Comparison of ENCODE assay signal across 1 cellular context in the genomic region with DNA sequence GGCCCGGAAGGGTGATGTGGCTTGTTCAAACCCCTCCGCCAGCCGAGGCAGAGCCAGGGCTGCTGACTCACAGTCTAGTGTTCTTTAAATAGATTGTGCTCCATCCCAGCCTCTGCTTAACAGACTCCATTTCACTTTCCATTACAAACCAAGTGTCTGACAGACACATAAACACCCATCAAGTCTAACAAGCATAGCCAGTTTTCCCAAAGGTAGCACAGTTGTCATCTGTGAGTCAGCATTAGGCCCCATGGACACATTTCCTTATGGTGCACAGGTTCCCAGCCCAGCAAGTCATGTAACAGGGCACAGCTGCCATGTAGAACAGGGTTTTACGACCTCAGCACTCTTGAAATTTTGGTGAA.
TF ChIP-seq lines count a peak whose summit lies in the region.

No MANE protein-coding gene starts in this region.

TF ChIP-seq in SK-N-SH, 30 proteins besides CTCF, POLR2A, EP300 and RAD21 (continued from another document):
- TF ChIP-seq NFIC (IDR thresholded peaks at IDR 0.05; ENCODE audit: borderline replicate concordance): peak; percentile 68
- peak; percentile 99 for TF ChIP-seq MEF2A (IDR thresholded peaks at IDR 0.05; ENCODE audit: borderline replicate concordance, low read depth)
- TF ChIP-seq, protein P1, sequence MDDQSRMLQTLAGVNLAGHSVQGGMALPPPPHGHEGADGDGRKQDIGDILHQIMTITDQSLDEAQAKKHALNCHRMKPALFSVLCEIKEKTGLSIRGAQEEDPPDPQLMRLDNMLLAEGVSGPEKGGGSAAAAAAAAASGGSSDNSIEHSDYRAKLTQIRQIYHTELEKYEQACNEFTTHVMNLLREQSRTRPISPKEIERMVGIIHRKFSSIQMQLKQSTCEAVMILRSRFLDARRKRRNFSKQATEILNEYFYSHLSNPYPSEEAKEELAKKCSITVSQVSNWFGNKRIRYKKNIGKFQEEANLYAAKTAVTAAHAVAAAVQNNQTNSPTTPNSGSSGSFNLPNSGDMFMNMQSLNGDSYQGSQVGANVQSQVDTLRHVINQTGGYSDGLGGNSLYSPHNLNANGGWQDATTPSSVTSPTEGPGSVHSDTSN (IDR thresholded peaks at IDR 0.05): peak; percentile 95
- TF ChIP-seq FOXM1 (IDR thresholded peaks at IDR 0.05; ENCODE audit: low read depth): 0 out of 2 replicates have a peak, but pooled peaks have one; percentile 37
- peak; percentile 90 for TF ChIP-seq JUND (IDR thresholded peaks at IDR 0.05)
- TF ChIP-seq, protein P2, sequence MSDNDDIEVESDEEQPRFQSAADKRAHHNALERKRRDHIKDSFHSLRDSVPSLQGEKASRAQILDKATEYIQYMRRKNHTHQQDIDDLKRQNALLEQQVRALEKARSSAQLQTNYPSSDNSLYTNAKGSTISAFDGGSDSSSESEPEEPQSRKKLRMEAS (IDR thresholded peaks at IDR 0.05; ENCODE audit: low read depth): peak; percentile 19; the same call in 1 of the 2 replicates
- TF ChIP-seq RXRA (IDR thresholded peaks at IDR 0.05; ENCODE audit: borderline replicate concordance, low read depth): peak; percentile 67; the same call in 1 of the 2 replicates
- TF ChIP-seq, protein P3, sequence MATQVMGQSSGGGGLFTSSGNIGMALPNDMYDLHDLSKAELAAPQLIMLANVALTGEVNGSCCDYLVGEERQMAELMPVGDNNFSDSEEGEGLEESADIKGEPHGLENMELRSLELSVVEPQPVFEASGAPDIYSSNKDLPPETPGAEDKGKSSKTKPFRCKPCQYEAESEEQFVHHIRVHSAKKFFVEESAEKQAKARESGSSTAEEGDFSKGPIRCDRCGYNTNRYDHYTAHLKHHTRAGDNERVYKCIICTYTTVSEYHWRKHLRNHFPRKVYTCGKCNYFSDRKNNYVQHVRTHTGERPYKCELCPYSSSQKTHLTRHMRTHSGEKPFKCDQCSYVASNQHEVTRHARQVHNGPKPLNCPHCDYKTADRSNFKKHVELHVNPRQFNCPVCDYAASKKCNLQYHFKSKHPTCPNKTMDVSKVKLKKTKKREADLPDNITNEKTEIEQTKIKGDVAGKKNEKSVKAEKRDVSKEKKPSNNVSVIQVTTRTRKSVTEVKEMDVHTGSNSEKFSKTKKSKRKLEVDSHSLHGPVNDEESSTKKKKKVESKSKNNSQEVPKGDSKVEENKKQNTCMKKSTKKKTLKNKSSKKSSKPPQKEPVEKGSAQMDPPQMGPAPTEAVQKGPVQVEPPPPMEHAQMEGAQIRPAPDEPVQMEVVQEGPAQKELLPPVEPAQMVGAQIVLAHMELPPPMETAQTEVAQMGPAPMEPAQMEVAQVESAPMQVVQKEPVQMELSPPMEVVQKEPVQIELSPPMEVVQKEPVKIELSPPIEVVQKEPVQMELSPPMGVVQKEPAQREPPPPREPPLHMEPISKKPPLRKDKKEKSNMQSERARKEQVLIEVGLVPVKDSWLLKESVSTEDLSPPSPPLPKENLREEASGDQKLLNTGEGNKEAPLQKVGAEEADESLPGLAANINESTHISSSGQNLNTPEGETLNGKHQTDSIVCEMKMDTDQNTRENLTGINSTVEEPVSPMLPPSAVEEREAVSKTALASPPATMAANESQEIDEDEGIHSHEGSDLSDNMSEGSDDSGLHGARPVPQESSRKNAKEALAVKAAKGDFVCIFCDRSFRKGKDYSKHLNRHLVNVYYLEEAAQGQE (IDR thresholded peaks at IDR 0.05; ENCODE audit: low read depth, low read length): no peak
- TF ChIP-seq YY1 (IDR thresholded peaks at IDR 0.05; ENCODE audit: low read depth): peak; percentile 64; the same call in 1 of the 2 replicates
- peak; percentile 83 for TF ChIP-seq TCF12 (IDR thresholded peaks at IDR 0.05)
- TF ChIP-seq CHD2 (IDR thresholded peaks at IDR 0.05; ENCODE audit: low read length, partially characterized antibody): no peak
- TF ChIP-seq GABPA (IDR thresholded peaks at IDR 0.05; ENCODE audit: low read depth): no peak
- no peak for TF ChIP-seq MXI1 (IDR thresholded peaks at IDR 0.05; ENCODE audit: low read depth, low read length)
- TF ChIP-seq FOXJ3 (CRISPR knock-in tag; IDR thresholded peaks at IDR 0.05): no peak
- TF ChIP-seq ELF1 (IDR thresholded peaks at IDR 0.05): 0 out of 2 replicates have a peak, but pooled peaks have one; percentile 26
- TF ChIP-seq FOSL2 (IDR thresholded peaks at IDR 0.05; ENCODE audit: borderline replicate concordance, low read depth): peak; percentile 80
- no peak for TF ChIP-seq RCOR1 (IDR thresholded peaks at IDR 0.05; ENCODE audit: low read length)
- TF ChIP-seq NRF1 (IDR thresholded peaks at IDR 0.05; ENCODE audit: low read depth, low read length): no peak
- TF ChIP-seq SIN3A (IDR thresholded peaks at IDR 0.05; ENCODE audit: borderline replicate concordance, low read depth, low read length): no peak; the same call in 1 of the 2 replicates
- TF ChIP-seq GATA2 (CRISPR knock-in tag; IDR thresholded peaks at IDR 0.05): no peak
- TF ChIP-seq, protein P4, sequence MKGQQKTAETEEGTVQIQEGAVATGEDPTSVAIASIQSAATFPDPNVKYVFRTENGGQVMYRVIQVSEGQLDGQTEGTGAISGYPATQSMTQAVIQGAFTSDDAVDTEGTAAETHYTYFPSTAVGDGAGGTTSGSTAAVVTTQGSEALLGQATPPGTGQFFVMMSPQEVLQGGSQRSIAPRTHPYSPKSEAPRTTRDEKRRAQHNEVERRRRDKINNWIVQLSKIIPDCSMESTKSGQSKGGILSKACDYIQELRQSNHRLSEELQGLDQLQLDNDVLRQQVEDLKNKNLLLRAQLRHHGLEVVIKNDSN (IDR thresholded peaks at IDR 0.05; ENCODE audit: borderline replicate concordance, low read depth): no peak
- TF ChIP-seq, protein P5, sequence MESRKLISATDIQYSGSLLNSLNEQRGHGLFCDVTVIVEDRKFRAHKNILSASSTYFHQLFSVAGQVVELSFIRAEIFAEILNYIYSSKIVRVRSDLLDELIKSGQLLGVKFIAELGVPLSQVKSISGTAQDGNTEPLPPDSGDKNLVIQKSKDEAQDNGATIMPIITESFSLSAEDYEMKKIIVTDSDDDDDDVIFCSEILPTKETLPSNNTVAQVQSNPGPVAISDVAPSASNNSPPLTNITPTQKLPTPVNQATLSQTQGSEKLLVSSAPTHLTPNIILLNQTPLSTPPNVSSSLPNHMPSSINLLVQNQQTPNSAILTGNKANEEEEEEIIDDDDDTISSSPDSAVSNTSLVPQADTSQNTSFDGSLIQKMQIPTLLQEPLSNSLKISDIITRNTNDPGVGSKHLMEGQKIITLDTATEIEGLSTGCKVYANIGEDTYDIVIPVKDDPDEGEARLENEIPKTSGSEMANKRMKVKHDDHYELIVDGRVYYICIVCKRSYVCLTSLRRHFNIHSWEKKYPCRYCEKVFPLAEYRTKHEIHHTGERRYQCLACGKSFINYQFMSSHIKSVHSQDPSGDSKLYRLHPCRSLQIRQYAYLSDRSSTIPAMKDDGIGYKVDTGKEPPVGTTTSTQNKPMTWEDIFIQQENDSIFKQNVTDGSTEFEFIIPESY (IDR thresholded peaks at IDR 0.05; ENCODE audit: borderline replicate concordance, low read depth): peak; percentile 50; the same call in 1 of the 2 replicates
- TF ChIP-seq POLR2AphosphoS5 (IDR thresholded peaks at IDR 0.05; ENCODE audit: low read depth, low read length): peak; percentile 65; the same call in 1 of the 2 replicates
